ENCODE assay signal across 24 cellular contexts in genomic region chr12:85963322-85963721, GRCh38.
"Had no signal": no experiment of that assay in that cellular context is flagged by ENCODE, and none has a peak within 500 bp of the region (broad histone marks: within the 10 kb centered on the region; RNA-seq: fewer than 3 reads in every experiment).

No MANE protein-coding gene starts in this region.

- DNase-seq: activated CD4-positive, alpha-beta T cell treated with anti-CD3 and anti-CD28 coated beads for 36 hours; activated CD4-positive, alpha-beta T cell treated with anti-CD3 and anti-CD28 coated beads, Interleukin-2, amount 50 U/mL, for 4 hours; activated CD8-positive, alpha-beta memory T cell treated with anti-CD3 and anti-CD28 coated beads for 24 hours; activated CD8-positive, alpha-beta memory T cell treated with anti-CD3 and anti-CD28 coated beads, Interleukin-2, amount 50 U/mL, for 4 hours; activated T-cell treated with anti-CD3 and anti-CD28 coated beads, Interleukin-2, amount 50 U/mL, for 24 hours; adrenal gland; cortex of kidney; endodermal cell; esophagus squamous epithelium; foreskin fibroblast; kidney; left ventricle myocardium inferior; naive thymus-derived CD8-positive, alpha-beta T cell; right cardiac atrium; stimulated activated CD4-positive, alpha-beta T cell treated with anti-CD3 and anti-CD28 coated beads, Interleukin-4, amount 100 ng/mL, for 4 hours; stimulated activated naive CD8-positive, alpha-beta T cell treated with anti-CD3 and anti-CD28 coated beads, Interleukin-15, Interleukin-2, amounts not matched to agents 100 U/mL and 50 U/mL, for 24 hours; T-helper 9 cell; thyroid gland had no signal

- H3K4me3 ChIP-seq: adrenal gland, ascending aorta, esophagus squamous epithelium, left ventricle myocardium inferior, neural progenitor cell, thyroid gland had no signal

- H3K27me3 ChIP-seq: adrenal gland, ascending aorta, esophagus squamous epithelium, neural progenitor cell, thyroid gland had no signal

- H2AFZ ChIP-seq: neural progenitor cell had no signal

- H3K36me3 ChIP-seq: adrenal gland, ascending aorta, esophagus squamous epithelium, left ventricle myocardium inferior, neural progenitor cell, thyroid gland had no signal

- ATAC-seq: activated CD4-positive, alpha-beta T cell treated with anti-CD3 and anti-CD28 coated beads for 36 hours; activated naive CD4-positive, alpha-beta T cell treated with anti-CD3 and anti-CD28 coated beads, Interleukin-2, amount 50 U/mL, for 72 hours; activated T-helper 17 cell treated with anti-CD3 and anti-CD28 coated beads, Interleukin-2, amount 50 U/mL, for 72 hours; naive thymus-derived CD8-positive, alpha-beta T cell; right cardiac atrium; stimulated activated naive CD8-positive, alpha-beta T cell treated with anti-CD3 and anti-CD28 coated beads, Interleukin-15, Interleukin-2, amounts not matched to agents 100 U/mL and 50 U/mL, for 24 hours; WTC11 had no signal

- H3K9ac ChIP-seq: neural progenitor cell had no signal

- FAIRE-seq: bronchial epithelial cell had no signal

- H3K4me1 ChIP-seq: adrenal gland, ascending aorta, esophagus squamous epithelium, left ventricle myocardium inferior, neural progenitor cell, thyroid gland had no signal

- H3K9me3 ChIP-seq: adrenal gland, ascending aorta, esophagus squamous epithelium, left ventricle myocardium inferior, thyroid gland had no signal

- H3K27ac ChIP-seq: adrenal gland, ascending aorta, esophagus squamous epithelium, left ventricle myocardium inferior, neural progenitor cell, thyroid gland had no signal

- H3K4me2 ChIP-seq: neural progenitor cell had no signal
